ENCODE assay signal across 8 cellular contexts in the genomic region with DNA sequence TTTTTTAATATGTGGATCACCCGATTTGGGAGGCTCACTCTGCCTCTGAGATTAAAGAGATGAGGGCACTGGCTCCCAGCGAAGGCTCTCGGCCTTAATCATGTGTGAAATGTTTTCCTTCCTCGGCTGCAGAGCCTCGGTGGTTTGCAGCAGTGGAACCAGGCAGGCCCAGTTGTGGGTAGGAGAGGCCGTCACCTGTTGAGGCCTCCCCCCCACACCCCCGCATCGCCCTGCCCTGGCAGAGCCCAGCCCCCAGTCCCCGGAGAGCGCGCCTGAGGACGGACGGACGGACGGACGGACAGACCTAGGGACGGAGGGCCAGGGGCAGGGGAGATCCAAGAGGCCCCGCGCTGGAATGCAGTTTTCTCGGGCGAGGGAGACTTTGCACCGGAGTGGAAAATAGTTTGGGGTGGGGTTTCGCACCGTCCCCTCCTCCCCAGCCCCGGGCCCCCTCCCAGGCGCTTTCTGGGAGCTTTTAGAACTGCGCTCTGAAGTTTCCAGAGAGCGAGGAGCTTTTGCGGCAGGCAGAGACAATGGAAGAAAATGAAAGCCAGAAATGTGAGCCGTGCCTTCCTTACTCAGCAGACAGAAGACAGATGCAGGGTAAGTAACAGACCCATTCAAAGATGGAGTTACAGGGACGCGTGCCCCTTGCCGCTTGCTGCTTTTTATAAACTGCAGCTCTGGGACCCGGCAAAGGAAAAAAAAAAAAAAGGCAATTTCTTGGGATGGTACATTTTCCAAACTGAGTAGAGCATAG. TPM values are rescaled to one million over a fixed set of nuclear protein-coding genes. Genes with fewer than 3 reads are reported as not detected.
DNase-seq lines count a peak whose midpoint lies in the region; ATAC-seq and TF ChIP-seq lines count a peak whose summit lies in the region.

A gene with protein sequence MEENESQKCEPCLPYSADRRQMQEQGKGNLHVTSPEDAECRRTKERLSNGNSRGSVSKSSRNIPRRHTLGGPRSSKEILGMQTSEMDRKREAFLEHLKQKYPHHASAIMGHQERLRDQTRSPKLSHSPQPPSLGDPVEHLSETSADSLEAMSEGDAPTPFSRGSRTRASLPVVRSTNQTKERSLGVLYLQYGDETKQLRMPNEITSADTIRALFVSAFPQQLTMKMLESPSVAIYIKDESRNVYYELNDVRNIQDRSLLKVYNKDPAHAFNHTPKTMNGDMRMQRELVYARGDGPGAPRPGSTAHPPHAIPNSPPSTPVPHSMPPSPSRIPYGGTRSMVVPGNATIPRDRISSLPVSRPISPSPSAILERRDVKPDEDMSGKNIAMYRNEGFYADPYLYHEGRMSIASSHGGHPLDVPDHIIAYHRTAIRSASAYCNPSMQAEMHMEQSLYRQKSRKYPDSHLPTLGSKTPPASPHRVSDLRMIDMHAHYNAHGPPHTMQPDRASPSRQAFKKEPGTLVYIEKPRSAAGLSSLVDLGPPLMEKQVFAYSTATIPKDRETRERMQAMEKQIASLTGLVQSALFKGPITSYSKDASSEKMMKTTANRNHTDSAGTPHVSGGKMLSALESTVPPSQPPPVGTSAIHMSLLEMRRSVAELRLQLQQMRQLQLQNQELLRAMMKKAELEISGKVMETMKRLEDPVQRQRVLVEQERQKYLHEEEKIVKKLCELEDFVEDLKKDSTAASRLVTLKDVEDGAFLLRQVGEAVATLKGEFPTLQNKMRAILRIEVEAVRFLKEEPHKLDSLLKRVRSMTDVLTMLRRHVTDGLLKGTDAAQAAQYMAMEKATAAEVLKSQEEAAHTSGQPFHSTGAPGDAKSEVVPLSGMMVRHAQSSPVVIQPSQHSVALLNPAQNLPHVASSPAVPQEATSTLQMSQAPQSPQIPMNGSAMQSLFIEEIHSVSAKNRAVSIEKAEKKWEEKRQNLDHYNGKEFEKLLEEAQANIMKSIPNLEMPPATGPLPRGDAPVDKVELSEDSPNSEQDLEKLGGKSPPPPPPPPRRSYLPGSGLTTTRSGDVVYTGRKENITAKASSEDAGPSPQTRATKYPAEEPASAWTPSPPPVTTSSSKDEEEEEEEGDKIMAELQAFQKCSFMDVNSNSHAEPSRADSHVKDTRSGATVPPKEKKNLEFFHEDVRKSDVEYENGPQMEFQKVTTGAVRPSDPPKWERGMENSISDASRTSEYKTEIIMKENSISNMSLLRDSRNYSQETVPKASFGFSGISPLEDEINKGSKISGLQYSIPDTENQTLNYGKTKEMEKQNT (N-terminal part only) (plus strand): TSS at position 478 of the 760 bp plus-strand sequence. CDS start 56 bp downstream, at position 534.

- peak within 1 kb of the TSS; percentile 69 for H3K4me3 Mint-ChIP-seq in activated naive CD4-positive, alpha-beta T cell treated with anti-CD3 and anti-CD28 coated beads for 36 hours
- H3K4me3 Mint-ChIP-seq in activated naive CD8-positive, alpha-beta T cell treated with anti-CD3 and anti-CD28 coated beads for 36 hours: peak within 1 kb of the TSS; percentile 78

- H3K4me1 Mint-ChIP-seq in activated naive CD4-positive, alpha-beta T cell treated with anti-CD3 and anti-CD28 coated beads for 36 hours (ENCODE audit: low read depth): peaks cover 29% of the 10 kb centered on the region
- H3K4me1 Mint-ChIP-seq in activated naive CD8-positive, alpha-beta T cell treated with anti-CD3 and anti-CD28 coated beads for 36 hours: peaks cover 21% of the 10 kb centered on the region

- H3K4me2 ChIP-seq in hepatocyte: peak within 1 kb of the TSS; percentile 88

- intact Hi-C loops in activated naive CD4-positive, alpha-beta T cell treated with anti-CD3 and anti-CD28 coated beads for 36 hours (cut with micrococcal nuclease): loop anchor here (1.0 to 5.0 kb wide), 5 partner anchors 90 to 808 kb away; a partner anchor contains a TSS
- intact Hi-C loops in sciatic nerve (cut with DNase I): loop anchor here (2.0 kb wide), 1 partner anchor 54 kb away; no protein-coding TSS in a partner anchor

- H3K27ac ChIP-seq in hepatocyte: peak within 1 kb of the TSS; percentile 94

- ATAC-seq in HG03342 (IDR thresholded peaks at IDR 0.05; ENCODE audit: unreplicated experiment) (peak; percentile 25), sciatic nerve (peak; percentile 79)

- 3% methylated on average over 29 of the region's 34 CpGs for WGBS in hepatocyte (ENCODE audit: low lambda C conversion rate, missing lambda C conversion rate)

- peaks cover 35% of the 10 kb centered on the region for H3K4me1 ChIP-seq in hepatocyte (ENCODE audit: insufficient read depth)

- no peaks in the 10 kb centered on the region for H3K9me2 ChIP-seq in hepatocyte (replicated peaks; ENCODE audit: insufficient read depth)

- H3K9me3 ChIP-seq in hepatocyte (ENCODE audit: low read depth): no peaks in the 10 kb centered on the region

- peaks cover 49% of the 10 kb centered on the region for H3K27me3 Mint-ChIP-seq in activated naive CD4-positive, alpha-beta T cell treated with anti-CD3 and anti-CD28 coated beads for 36 hours (ENCODE audit: low read depth)
- H3K27me3 Mint-ChIP-seq in activated naive CD8-positive, alpha-beta T cell treated with anti-CD3 and anti-CD28 coated beads for 36 hours: peaks cover 47% of the 10 kb centered on the region

- peak within 1 kb of the TSS; percentile 61 for H3K4me3 ChIP-seq in hepatocyte

- CTCF ChIA-PET in activated naive CD4-positive, alpha-beta T cell treated with anti-CD3 and anti-CD28 coated beads for 36 hours (lab: Charles Lee): no interaction called here

- H3K9me3 Mint-ChIP-seq in activated naive CD4-positive, alpha-beta T cell treated with anti-CD3 and anti-CD28 coated beads for 36 hours: no peaks in the 10 kb centered on the region
- H3K9me3 Mint-ChIP-seq in activated naive CD8-positive, alpha-beta T cell treated with anti-CD3 and anti-CD28 coated beads for 36 hours: peaks cover 3% of the 10 kb centered on the region

- no peaks in the 10 kb centered on the region for H3K36me3 Mint-ChIP-seq in activated naive CD4-positive, alpha-beta T cell treated with anti-CD3 and anti-CD28 coated beads for 36 hours (ENCODE audit: low read depth)
- H3K36me3 Mint-ChIP-seq in activated naive CD8-positive, alpha-beta T cell treated with anti-CD3 and anti-CD28 coated beads for 36 hours: no peaks in the 10 kb centered on the region

- peak within 1 kb of the TSS; percentile 76 for H3K27ac Mint-ChIP-seq in activated naive CD4-positive, alpha-beta T cell treated with anti-CD3 and anti-CD28 coated beads for 36 hours
- H3K27ac Mint-ChIP-seq in activated naive CD8-positive, alpha-beta T cell treated with anti-CD3 and anti-CD28 coated beads for 36 hours: peak within 1 kb of the TSS; percentile 86

- H3K27me3 ChIP-seq in hepatocyte: no peaks in the 10 kb centered on the region

- no peaks in the 10 kb centered on the region for H4K20me1 ChIP-seq in hepatocyte (ENCODE audit: insufficient read depth, poor library complexity, severe bottlenecking)

- DNase-seq in activated naive CD4-positive, alpha-beta T cell treated with anti-CD3 and anti-CD28 coated beads for 36 hours: peak; percentile 9
- DNase-seq in activated naive CD4-positive, alpha-beta T cell (lab: John Stamatoyannopoulos, UW): no peak
- peak; percentile 20 for DNase-seq in activated naive CD8-positive, alpha-beta T cell treated with anti-CD3 and anti-CD28 coated beads for 36 hours
- DNase-seq in hepatocyte (ENCODE audit: low spot score) (peak; percentile 75), sciatic nerve (ENCODE audit: low spot score) (peak; percentile 68), Kasumi-1 (lab: John Stamatoyannopoulos, UW) (no peak)
- DNase-seq in stimulated activated naive CD4-positive, alpha-beta T cell treated with Interleukin-2 at 50 U/mL for 16 hours (lab: John Stamatoyannopoulos, UW): no peak

- peaks cover 36% of the 10 kb centered on the region for H3K79me2 ChIP-seq in hepatocyte

- TF ChIP-seq CTCF in hepatocyte (IDR thresholded peaks at IDR 0.05; ENCODE audit: poor library complexity): no peak

- H2AFZ ChIP-seq in hepatocyte: peak within 1 kb of the TSS; percentile 44

- H3K36me3 ChIP-seq in hepatocyte (replicated peaks; ENCODE audit: insufficient read depth, low read depth): no peaks in the 10 kb centered on the region

RNA-seq across cellular contexts. Expression of the gene that starts here (rescaled TPM):
- total RNA-seq in activated naive CD4-positive, alpha-beta T cell treated with anti-CD3 and anti-CD28 coated beads for 36 hours: under 1 TPM; 0.57 to 0.86 TPM
- total RNA-seq in activated naive CD8-positive, alpha-beta T cell treated with anti-CD3 and anti-CD28 coated beads for 36 hours: 1 to 10 TPM; 1.5 to 1.6 TPM
- total RNA-seq in hepatocyte: 20.1 and 33.2 TPM in 2 replicates
- 31.6 and 36.7 TPM in 2 replicates for polyA plus RNA-seq in hepatocyte
- total RNA-seq in sciatic nerve: 84.6 TPM

Comparison
In these comparisons a context has a peak if more than half of its experiments do, and no peak if none do; other contexts are left out.
1. Peak in DNase-seq in activated naive CD4-positive, alpha-beta T cell treated with anti-CD3 and anti-CD28 coated beads for 36 hours; RNA of the gene not detected or under 1 TPM.
2. DNase-seq: peak in activated naive CD8-positive, alpha-beta T cell treated with anti-CD3 and anti-CD28 coated beads for 36 hours (single experiment), hepatocyte (single experiment) and sciatic nerve (single experiment); none in activated naive CD4-positive, alpha-beta T cell (0 of 4), Kasumi-1 (0 of 2) and stimulated activated naive CD4-positive, alpha-beta T cell treated with Interleukin-2 at 50 U/mL for 16 hours (single experiment).